21 cellular contexts compared by ENCODE assay signal in genomic region chr3:2578560-2578959, GRCh38.
DNase-seq lines count a peak whose midpoint lies in the region; ATAC-seq, FAIRE-seq and TF ChIP-seq lines count a peak whose summit lies in the region.
"Had no signal": no experiment of that assay in that cellular context is flagged by ENCODE, and none has a peak within 500 bp of the region (broad histone marks: within the 10 kb centered on the region; RNA-seq: fewer than 3 reads in every experiment).

No MANE protein-coding gene starts in this region.

- no peaks in the 10 kb centered on the region for H3F3A ChIP-seq in GM23338 (replicated peaks; ENCODE audit: low read depth)

- peak; percentile 52 for DNase-seq in LNCaP clone FGC (ENCODE audit: low read depth)
- peak; percentile 65 for DNase-seq in NCI-H748 (lab: John Stamatoyannopoulos, UW; ENCODE audit: unreplicated experiment)
- peak in 1 of 3 donors; percentile 25 for DNase-seq in mucosa of descending colon
- no peak for DNase-seq in H4 (ENCODE audit: low spot score)
- DNase-seq in GM23338 (ENCODE audit: low spot score), result no peak
- no peak for DNase-seq in DMS53 (lab: John Stamatoyannopoulos, UW)
- DNase-seq: Caco-2; CD4-positive, alpha-beta memory T cell; DMS79; HCEC 1CT; HFFc6 had no signal

- no peaks in the 10 kb centered on the region for H3K27me3 ChIP-seq in GM23338 (ENCODE audit: insufficient read depth)
- H3K27me3 ChIP-seq in gastroesophageal sphincter, result no peaks in the 10 kb centered on the region
- H3K27me3 ChIP-seq: BE2C had no signal

- H3K4me1 ChIP-seq in mucosa of descending colon (ENCODE audit: low read depth), result no peaks in the 10 kb centered on the region
- no peaks in the 10 kb centered on the region for H3K4me1 ChIP-seq in GM23338 (ENCODE audit: insufficient read depth)
- H3K4me1 ChIP-seq in gastroesophageal sphincter, result no peaks in the 10 kb centered on the region
- H3K4me1 ChIP-seq: A549, Caco-2 had no signal

- H3K27ac ChIP-seq in GM23338 (ENCODE audit: low read depth), result no peak overlapping the region
- no peak overlapping the region for H3K27ac ChIP-seq in gastroesophageal sphincter
- H3K27ac ChIP-seq: A549, C4-2B had no signal

- no peak for TF ChIP-seq EP300 in gastroesophageal sphincter (IDR thresholded peaks at IDR 0.05)

- ATAC-seq in mucosa of descending colon, result peak; percentile 73
- no peak for ATAC-seq in GM23338
- no peak for ATAC-seq in gastroesophageal sphincter
- ATAC-seq: A549, HepG2 had no signal

- H3K4me3 ChIP-seq in LNCaP clone FGC (ENCODE audit: low read depth, low read length) (no peak overlapping the region), mucosa of descending colon (no peak overlapping the region), GM23338 (no peak overlapping the region), gastroesophageal sphincter (no peak overlapping the region)
- H3K4me3 ChIP-seq: A549 had no signal

- H3K36me3 Mint-ChIP-seq in GM23338 (ENCODE audit: low read depth), result peaks cover 11% of the 10 kb centered on the region; the same call in 2 of the 3 replicates
- H3K36me3 Mint-ChIP-seq: CD4-positive, alpha-beta memory T cell had no signal

- peak; percentile 53 for FAIRE-seq in endometrium (lab: Jason Lieb, UNC)
- FAIRE-seq: A549, GM12891, GM19239, H1, HepG2, HTR-8/SVneo had no signal

- TF ChIP-seq CTCF in LNCaP clone FGC (IDR thresholded peaks at IDR 0.05; ENCODE audit: control insufficient read depth, extremely low read depth, insufficient read depth), result no peak
- TF ChIP-seq CTCF in mucosa of descending colon (IDR thresholded peaks at IDR 0.05), result no peak
- no peak for TF ChIP-seq CTCF in GM23338 (conservative IDR thresholded peaks at IDR 0.05; ENCODE audit: low read depth in 2 of 2)
- TF ChIP-seq CTCF in gastroesophageal sphincter (IDR thresholded peaks at IDR 0.05), result no peak

- H3K9me3 Mint-ChIP-seq in GM23338, result peaks cover 95% of the 10 kb centered on the region
- H3K9me3 Mint-ChIP-seq: CD4-positive, alpha-beta memory T cell had no signal

- WGBS in gastroesophageal sphincter (ENCODE audit: low coverage in 1 of 2), 2 donors, result 60 to 76% methylated on average over 3 of the region's 3 CpGs

- H3K4me2 ChIP-seq in GM23338, result no peak overlapping the region
- H3K4me2 ChIP-seq: A549 had no signal

- H3K9me3 ChIP-seq in mucosa of descending colon (no peaks in the 10 kb centered on the region), gastroesophageal sphincter (no peaks in the 10 kb centered on the region)
- H3K9me3 ChIP-seq: A549, BE2C, Caco-2 had no signal

- H3K27me3 Mint-ChIP-seq in GM23338 (ENCODE audit: insufficient read depth, low read depth, poor library complexity), result no peaks in the 10 kb centered on the region

- H2AFZ ChIP-seq in GM23338, result no peak overlapping the region

- no peak for TF ChIP-seq POLR2A in gastroesophageal sphincter (IDR thresholded peaks at IDR 0.05)

- H3K79me2 ChIP-seq in GM23338 (replicated peaks; ENCODE audit: insufficient read depth), result no peaks in the 10 kb centered on the region

- H3K4me1 Mint-ChIP-seq in GM23338, result no peaks in the 10 kb centered on the region
- H3K4me1 Mint-ChIP-seq: CD4-positive, alpha-beta memory T cell had no signal

- no peaks in the 10 kb centered on the region for H4K20me1 ChIP-seq in GM23338 (replicated peaks; ENCODE audit: insufficient read depth)

- intact Hi-C loops in mucosa of descending colon (cut with DNase I, micrococcal nuclease), result no loop called here

- no peaks in the 10 kb centered on the region for H3K9me2 ChIP-seq in GM23338 (ENCODE audit: insufficient read depth)

- no peak overlapping the region for H3K27ac Mint-ChIP-seq in GM23338
- H3K27ac Mint-ChIP-seq: CD4-positive, alpha-beta memory T cell; HFFc6 had no signal

- H3K36me3 ChIP-seq in mucosa of descending colon (ENCODE audit: low read depth) (no peaks in the 10 kb centered on the region), GM23338 (ENCODE audit: insufficient read depth) (no peaks in the 10 kb centered on the region), gastroesophageal sphincter (no peaks in the 10 kb centered on the region)
- H3K36me3 ChIP-seq: BE2C had no signal

- H3K4me3 Mint-ChIP-seq in GM23338, result no peak overlapping the region
- H3K4me3 Mint-ChIP-seq: CD4-positive, alpha-beta memory T cell; HFFc6 had no signal

TF ChIP-seq in GM23338, 12 proteins besides CTCF, POLR2A, EP300 and RAD21:
- no peak for TF ChIP-seq ZNF114 (CRISPR knock-in tag; IDR thresholded peaks at IDR 0.05)

Comparison
In these comparisons a context has a peak if more than half of its experiments do, and no peak if none do; other contexts are left out.
1. DNase-seq: peak in LNCaP clone FGC (single experiment) and NCI-H748 (single experiment); none in H4 (single experiment), GM23338 (single experiment) and DMS53 (single experiment).